23 cellular contexts compared by ENCODE assay signal in the genomic region with DNA sequence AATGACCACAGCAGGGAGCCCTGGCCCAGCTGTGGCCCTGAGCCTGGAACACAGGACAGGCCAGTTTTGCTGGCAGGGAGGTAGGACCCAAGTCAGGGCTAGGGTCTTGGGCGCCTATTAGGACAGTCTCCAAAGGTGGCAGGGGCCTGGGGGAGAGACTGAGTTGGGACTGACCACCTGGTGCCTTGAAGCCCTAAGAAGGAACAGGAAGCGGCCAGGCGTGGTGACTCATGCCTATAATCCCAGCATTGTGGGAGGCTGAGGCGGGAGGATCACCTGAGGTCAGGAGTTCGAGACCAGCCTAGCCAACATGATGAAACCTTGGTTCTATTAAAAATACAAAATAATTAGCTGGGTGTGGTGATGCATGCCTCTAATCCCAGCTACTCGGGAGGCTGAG.
"Had no signal": no experiment of that assay in that cellular context is flagged by ENCODE, and none has a peak within 500 bp of the region (broad histone marks: within the 10 kb centered on the region; RNA-seq: fewer than 3 reads in every experiment).

No MANE protein-coding gene starts in this region.

- DNase-seq: activated CD4-positive, alpha-beta T cell treated with anti-CD3 and anti-CD28 coated beads for 48 hours; activated CD4-positive, alpha-beta T cell treated with anti-CD3 and anti-CD28 coated beads, Interleukin-2, amount 50 U/mL, for 4 hours; activated CD4-positive, CD25-positive, alpha-beta regulatory T cell treated with anti-CD3 and anti-CD28 coated beads, Interleukin-2, amount 50 U/mL, for 72 hours; activated CD8-positive, alpha-beta memory T cell treated with anti-CD3 and anti-CD28 coated beads, Interleukin-2, amount 50 U/mL, for 48 hours; activated CD8-positive, alpha-beta T cell treated with anti-CD3 and anti-CD28 coated beads, Interleukin-2, amount 10 ng/mL, durations not matched to agents 7 days and 5 days; activated naive CD4-positive, alpha-beta T cell; activated T-cell treated with anti-CD3 and anti-CD28 coated beads, Interleukin-2, amount 50 U/mL, for 1 hour; amygdala; cerebellar nuclear complex; MG63; NCI-H1417; NCI-H2029; NCI-H345; NCI-H510A; NCI-H69; PC-3; SIG-M5; T-helper 17 cell; T-helper 9 cell had no signal

- H3K27me3 ChIP-seq: cardiac muscle cell, MG63 had no signal

- H3K9ac ChIP-seq: KMS-11 had no signal

- H3K4me3 ChIP-seq: cardiac muscle cell, MG63 had no signal

- H3K4me2 ChIP-seq: KMS-11 had no signal

- H3K27ac ChIP-seq: cardiac muscle cell, KMS-11 had no signal

- FAIRE-seq: astrocyte had no signal

- H3K36me3 ChIP-seq: cardiac muscle cell, MG63 had no signal

- ATAC-seq: activated CD8-positive, alpha-beta T cell treated with anti-CD3 and anti-CD28 coated beads, Interleukin-2, amount 10 ng/mL, durations not matched to agents 7 days and 5 days; PC-3; T-helper 17 cell; WTC11 had no signal

- H3K9me3 ChIP-seq: MG63 had no signal
